Comparison of ENCODE assay signal across 18 cellular contexts in genomic region chrX:135126145-135126544, GRCh38. TPM values are rescaled to one million over a fixed set of nuclear protein-coding genes. Genes with fewer than 3 reads are reported as not detected.
"Had no signal": no experiment of that assay in that cellular context is flagged by ENCODE, and none has a peak within 500 bp of the region (broad histone marks: within the 10 kb centered on the region; RNA-seq: fewer than 3 reads in every experiment).

No MANE protein-coding gene starts in this region.

RNA-seq across cellular contexts. Expression of gene ETDB, which starts 5.8 kb away (rescaled TPM):
- total RNA-seq: colonic mucosa, dermis microvascular lymphatic vessel endothelial cell, endodermal cell, esophagus mucosa, esophagus squamous epithelium, gastrocnemius medialis, glomerular endothelial cell, heart right ventricle, kidney epithelial cell, left cardiac atrium, left lung, left ventricle myocardium superior, lower leg skin, lower lobe of right lung, lung microvascular endothelial cell, mononuclear cell, mucosa of gallbladder had no signal
- polyA plus RNA-seq: heart right ventricle, keratinocyte had no signal

RNA-seq across cellular contexts. Expression of gene CT55, which starts 45.1 kb away (rescaled TPM):
- total RNA-seq: colonic mucosa, esophagus mucosa, esophagus squamous epithelium, gastrocnemius medialis, glomerular endothelial cell, heart right ventricle, kidney epithelial cell, left cardiac atrium, left lung, left ventricle myocardium superior, lower leg skin, lower lobe of right lung, lung microvascular endothelial cell, mononuclear cell, mucosa of gallbladder had no signal
- polyA plus RNA-seq: heart right ventricle, keratinocyte had no signal
